ENCODE assay signal across 21 cellular contexts in genomic region chr10:51082857-51083256, GRCh38. TPM values are rescaled to one million over a fixed set of nuclear protein-coding genes. Genes with fewer than 3 reads are reported as not detected.
A peak's percentile ranks its signal among the peaks of the same experiment; 100 is the strongest.
DNase-seq lines count a peak whose midpoint lies in the region; ATAC-seq and TF ChIP-seq lines count a peak whose summit lies in the region.
"Had no signal": no experiment of that assay in that cellular context is flagged by ENCODE, and none has a peak within 500 bp of the region (broad histone marks: within the 10 kb centered on the region; RNA-seq: fewer than 3 reads in every experiment).

No MANE protein-coding gene starts in this region.

- POLR2A ChIA-PET in RWPE1 (lab: Yijun Ruan, JAX; ENCODE audit: low non-redundant PET), result no interaction called here

- no peak overlapping the region for H3K9ac ChIP-seq in rectal smooth muscle tissue (ENCODE audit: low read length)

- CTCF ChIA-PET in RWPE1 (lab: Yijun Ruan, JAX), result interaction anchor here (0.6 kb wide), 1 partner anchor 340 kb away, joined by 3 read pairs; no protein-coding TSS in a partner anchor

- no peak for DNase-seq in T-helper 9 cell
- no peak for DNase-seq in activated T-cell treated with anti-CD3 and anti-CD28 coated beads for 4 hours
- no peak for DNase-seq in RWPE1 (ENCODE audit: low spot score)
- DNase-seq: ACHN; activated naive CD4-positive, alpha-beta T cell; cerebellar nuclear complex; DMS 273 treated with DMSO at 0.1 percent for 48 hours; hippocampal formation; kidney glomerular epithelial cell; NCI-H1436 treated with DMSO at 0.1 percent for 48 hours; NCI-H446 treated with DMSO at 0.1 percent for 48 hours; NK-92 treated with Interleukin-12 subunit alpha and Interleukin-12 subunit beta, amount 100 ng/mL, for 24 hours; stimulated activated CD4-positive, alpha-beta T cell treated with anti-CD3 and anti-CD28 coated beads, Interleukin-15, amount 100 ng/mL, for 24 hours; upper lobe of right lung had no signal

- H3K36me3 ChIP-seq in esophagus (ENCODE audit: control insufficient read depth in 2 of 2, insufficient read depth in 2 of 2, low read length in 1 of 2) (peaks cover 0 to 2% of the 10 kb centered on the region in 2 donors), rectal smooth muscle tissue (ENCODE audit: control insufficient read depth, insufficient read depth, low read length) (no peaks in the 10 kb centered on the region)
- H3K36me3 ChIP-seq: upper lobe of right lung had no signal

- H3K4me3 ChIP-seq in esophagus (ENCODE audit: low read depth in 1 of 2, low read length in 2 of 2) (no peak overlapping the region), rectal smooth muscle tissue (ENCODE audit: low read length) (no peak overlapping the region)
- H3K4me3 ChIP-seq: upper lobe of right lung had no signal

- H3K9me3 ChIP-seq in esophagus (ENCODE audit: control insufficient read depth in 2 of 2, insufficient read depth in 1 of 2, low read depth in 1 of 2, low read length in 1 of 2), result no peaks in the 10 kb centered on the region
- H3K9me3 ChIP-seq: upper lobe of right lung had no signal

- no peaks in the 10 kb centered on the region for H3K4me1 ChIP-seq in esophagus (ENCODE audit: control insufficient read depth in 2 of 2, insufficient read depth in 2 of 2, low read length in 1 of 2)
- H3K4me1 ChIP-seq in rectal smooth muscle tissue (ENCODE audit: control insufficient read depth, insufficient read depth, low read length), result peaks cover 14% of the 10 kb centered on the region
- H3K4me1 ChIP-seq: upper lobe of right lung had no signal

- ATAC-seq in GM18858 (IDR thresholded peaks at IDR 0.05; ENCODE audit: unreplicated experiment), result peak; percentile 48
- ATAC-seq in HG02870 (IDR thresholded peaks at IDR 0.05; ENCODE audit: unreplicated experiment), result peak; percentile 43
- no peak for ATAC-seq in HG02973 (IDR thresholded peaks at IDR 0.05; ENCODE audit: unreplicated experiment)
- ATAC-seq: stimulated activated memory B cell treated with anti-CD40 and anti-IgM and Interleukin-4, amounts not matched to agents 10 μg/mL and 1 μg/mL and 100 μg/mL, for 72 hours; upper lobe of right lung had no signal

- no peak for TF ChIP-seq CTCF in RWPE1 (conservative IDR thresholded peaks at IDR 0.05; ENCODE audit: low read depth)

- H3K27ac ChIP-seq in esophagus (ENCODE audit: low read depth in 2 of 2, low read length in 1 of 2) (peak overlapping the region; percentile 8 to 63), rectal smooth muscle tissue (ENCODE audit: low read depth, low read length) (peak overlapping the region; percentile 79), RWPE1 (no peak overlapping the region)
- H3K27ac ChIP-seq: upper lobe of right lung had no signal

- H3K27me3 ChIP-seq in esophagus (ENCODE audit: control insufficient read depth in 1 of 2, insufficient read depth in 2 of 2, low read length in 2 of 2) (no peaks in the 10 kb centered on the region), rectal smooth muscle tissue (ENCODE audit: control insufficient read depth, insufficient read depth, low read length) (no peaks in the 10 kb centered on the region)
- H3K27me3 ChIP-seq: upper lobe of right lung had no signal

RNA-seq across cellular contexts. Expression of gene PRKG1, which starts 8.6 kb away (rescaled TPM):
- under 1 TPM; 0.84 to 0.87 TPM for polyA plus RNA-seq in esophagus
- polyA plus RNA-seq: CD14-positive monocyte had no signal
